1 cellular context compared by ENCODE assay signal in the genomic region with DNA sequence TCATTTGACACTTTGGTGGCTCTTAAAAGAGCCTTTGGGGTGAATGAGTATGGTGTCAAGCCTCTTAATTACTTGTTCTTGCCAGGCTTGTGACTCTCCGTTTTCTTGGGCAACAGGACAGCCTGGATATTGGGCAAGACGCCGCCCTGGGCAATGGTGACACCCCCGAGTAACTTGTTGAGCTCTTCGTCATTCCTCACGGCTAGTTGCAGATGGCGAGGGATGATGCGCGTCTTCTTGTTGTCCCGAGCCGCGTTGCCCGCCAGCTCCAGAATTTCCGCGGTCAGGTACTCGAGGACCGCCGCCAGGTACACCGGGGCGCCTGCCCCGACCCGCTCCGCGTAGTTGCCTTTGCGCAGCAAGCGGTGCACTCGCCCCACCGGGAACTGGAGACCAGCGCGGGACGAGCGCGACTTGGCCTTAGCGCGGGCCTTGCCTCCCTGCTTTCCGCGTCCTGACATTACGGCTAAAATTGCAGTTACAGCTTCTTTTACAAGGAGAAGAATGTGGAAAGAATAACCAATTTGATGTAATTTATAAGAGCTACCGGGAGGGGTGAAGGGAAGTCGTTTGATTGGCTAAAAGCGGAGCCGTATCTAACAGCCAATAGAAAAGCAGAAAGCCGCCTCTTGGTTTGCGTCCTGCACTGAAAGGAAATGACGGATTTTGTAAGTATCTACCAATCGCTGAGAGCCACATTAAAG.
A peak's percentile ranks its signal among the peaks of the same experiment; 100 is the strongest.
TF ChIP-seq lines count a peak whose summit lies in the region.

No MANE protein-coding gene starts in this region.

TF ChIP-seq in WTC11, 78 proteins besides CTCF, POLR2A, EP300 and RAD21 (continued from another document and continues in another):
- TF ChIP-seq, protein P1, sequence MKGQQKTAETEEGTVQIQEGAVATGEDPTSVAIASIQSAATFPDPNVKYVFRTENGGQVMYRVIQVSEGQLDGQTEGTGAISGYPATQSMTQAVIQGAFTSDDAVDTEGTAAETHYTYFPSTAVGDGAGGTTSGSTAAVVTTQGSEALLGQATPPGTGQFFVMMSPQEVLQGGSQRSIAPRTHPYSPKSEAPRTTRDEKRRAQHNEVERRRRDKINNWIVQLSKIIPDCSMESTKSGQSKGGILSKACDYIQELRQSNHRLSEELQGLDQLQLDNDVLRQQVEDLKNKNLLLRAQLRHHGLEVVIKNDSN (CRISPR knock-in tag; IDR thresholded peaks at IDR 0.05), result peak; percentile 46; the same call in 1 of the 2 replicates
- TF ChIP-seq, protein P2, sequence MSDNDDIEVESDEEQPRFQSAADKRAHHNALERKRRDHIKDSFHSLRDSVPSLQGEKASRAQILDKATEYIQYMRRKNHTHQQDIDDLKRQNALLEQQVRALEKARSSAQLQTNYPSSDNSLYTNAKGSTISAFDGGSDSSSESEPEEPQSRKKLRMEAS (CRISPR knock-in tag; IDR thresholded peaks at IDR 0.05), result no peak; the same call in 1 of the 2 replicates
- TF ChIP-seq ZNF138 (CRISPR knock-in tag; conservative IDR thresholded peaks at IDR 0.05), result no peak
- no peak for TF ChIP-seq CREB1 (CRISPR knock-in tag; IDR thresholded peaks at IDR 0.05)
- TF ChIP-seq, protein P3, sequence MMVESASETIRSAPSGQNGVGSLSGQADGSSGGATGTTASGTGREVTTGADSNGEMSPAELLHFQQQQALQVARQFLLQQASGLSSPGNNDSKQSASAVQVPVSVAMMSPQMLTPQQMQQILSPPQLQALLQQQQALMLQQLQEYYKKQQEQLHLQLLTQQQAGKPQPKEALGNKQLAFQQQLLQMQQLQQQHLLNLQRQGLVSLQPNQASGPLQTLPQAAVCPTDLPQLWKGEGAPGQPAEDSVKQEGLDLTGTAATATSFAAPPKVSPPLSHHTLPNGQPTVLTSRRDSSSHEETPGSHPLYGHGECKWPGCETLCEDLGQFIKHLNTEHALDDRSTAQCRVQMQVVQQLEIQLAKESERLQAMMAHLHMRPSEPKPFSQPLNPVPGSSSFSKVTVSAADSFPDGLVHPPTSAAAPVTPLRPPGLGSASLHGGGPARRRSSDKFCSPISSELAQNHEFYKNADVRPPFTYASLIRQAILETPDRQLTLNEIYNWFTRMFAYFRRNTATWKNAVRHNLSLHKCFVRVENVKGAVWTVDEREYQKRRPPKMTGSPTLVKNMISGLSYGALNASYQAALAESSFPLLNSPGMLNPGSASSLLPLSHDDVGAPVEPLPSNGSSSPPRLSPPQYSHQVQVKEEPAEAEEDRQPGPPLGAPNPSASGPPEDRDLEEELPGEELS (CRISPR knock-in tag; IDR thresholded peaks at IDR 0.05), result 0 out of 2 replicates have a peak, but pooled peaks have one; percentile 67
- TF ChIP-seq FOXP1 (CRISPR knock-in tag; IDR thresholded peaks at IDR 0.05; ENCODE audit: borderline replicate concordance), result peak; percentile 63
- TF ChIP-seq NR3C1 (CRISPR knock-in tag; conservative IDR thresholded peaks at IDR 0.05; ENCODE audit: low read depth), result no peak
- TF ChIP-seq, protein P4, sequence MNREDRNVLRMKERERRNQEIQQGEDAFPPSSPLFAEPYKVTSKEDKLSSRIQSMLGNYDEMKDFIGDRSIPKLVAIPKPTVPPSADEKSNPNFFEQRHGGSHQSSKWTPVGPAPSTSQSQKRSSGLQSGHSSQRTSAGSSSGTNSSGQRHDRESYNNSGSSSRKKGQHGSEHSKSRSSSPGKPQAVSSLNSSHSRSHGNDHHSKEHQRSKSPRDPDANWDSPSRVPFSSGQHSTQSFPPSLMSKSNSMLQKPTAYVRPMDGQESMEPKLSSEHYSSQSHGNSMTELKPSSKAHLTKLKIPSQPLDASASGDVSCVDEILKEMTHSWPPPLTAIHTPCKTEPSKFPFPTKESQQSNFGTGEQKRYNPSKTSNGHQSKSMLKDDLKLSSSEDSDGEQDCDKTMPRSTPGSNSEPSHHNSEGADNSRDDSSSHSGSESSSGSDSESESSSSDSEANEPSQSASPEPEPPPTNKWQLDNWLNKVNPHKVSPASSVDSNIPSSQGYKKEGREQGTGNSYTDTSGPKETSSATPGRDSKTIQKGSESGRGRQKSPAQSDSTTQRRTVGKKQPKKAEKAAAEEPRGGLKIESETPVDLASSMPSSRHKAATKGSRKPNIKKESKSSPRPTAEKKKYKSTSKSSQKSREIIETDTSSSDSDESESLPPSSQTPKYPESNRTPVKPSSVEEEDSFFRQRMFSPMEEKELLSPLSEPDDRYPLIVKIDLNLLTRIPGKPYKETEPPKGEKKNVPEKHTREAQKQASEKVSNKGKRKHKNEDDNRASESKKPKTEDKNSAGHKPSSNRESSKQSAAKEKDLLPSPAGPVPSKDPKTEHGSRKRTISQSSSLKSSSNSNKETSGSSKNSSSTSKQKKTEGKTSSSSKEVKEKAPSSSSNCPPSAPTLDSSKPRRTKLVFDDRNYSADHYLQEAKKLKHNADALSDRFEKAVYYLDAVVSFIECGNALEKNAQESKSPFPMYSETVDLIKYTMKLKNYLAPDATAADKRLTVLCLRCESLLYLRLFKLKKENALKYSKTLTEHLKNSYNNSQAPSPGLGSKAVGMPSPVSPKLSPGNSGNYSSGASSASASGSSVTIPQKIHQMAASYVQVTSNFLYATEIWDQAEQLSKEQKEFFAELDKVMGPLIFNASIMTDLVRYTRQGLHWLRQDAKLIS (CRISPR knock-in tag; IDR thresholded peaks at IDR 0.05; ENCODE audit: borderline replicate concordance), result peak; percentile 82
- no peak for TF ChIP-seq MXD4 (CRISPR knock-in tag; IDR thresholded peaks at IDR 0.05; ENCODE audit: borderline replicate concordance)
- no peak for TF ChIP-seq ZNF396 (CRISPR knock-in tag; IDR thresholded peaks at IDR 0.05; ENCODE audit: borderline replicate concordance)
- TF ChIP-seq, protein P5, sequence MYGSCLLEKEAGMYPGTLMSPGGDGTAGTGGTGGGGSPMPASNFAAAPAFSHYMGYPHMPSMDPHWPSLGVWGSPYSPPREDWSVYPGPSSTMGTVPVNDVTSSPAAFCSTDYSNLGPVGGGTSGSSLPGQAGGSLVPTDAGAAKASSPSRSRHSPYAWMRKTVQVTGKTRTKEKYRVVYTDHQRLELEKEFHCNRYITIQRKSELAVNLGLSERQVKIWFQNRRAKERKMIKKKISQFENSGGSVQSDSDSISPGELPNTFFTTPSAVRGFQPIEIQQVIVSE (CRISPR knock-in tag; IDR thresholded peaks at IDR 0.05; ENCODE audit: borderline replicate concordance), result peak; percentile 83; the same call in 1 of the 2 replicates
- TF ChIP-seq JUN (CRISPR knock-in tag; IDR thresholded peaks at IDR 0.05), result peak; percentile 65; the same call in 1 of the 2 replicates
- peak; percentile 5; the same call in 1 of the 2 replicates for TF ChIP-seq ESRRA (CRISPR knock-in tag; IDR thresholded peaks at IDR 0.05; ENCODE audit: borderline replicate concordance)
- TF ChIP-seq, protein P6, sequence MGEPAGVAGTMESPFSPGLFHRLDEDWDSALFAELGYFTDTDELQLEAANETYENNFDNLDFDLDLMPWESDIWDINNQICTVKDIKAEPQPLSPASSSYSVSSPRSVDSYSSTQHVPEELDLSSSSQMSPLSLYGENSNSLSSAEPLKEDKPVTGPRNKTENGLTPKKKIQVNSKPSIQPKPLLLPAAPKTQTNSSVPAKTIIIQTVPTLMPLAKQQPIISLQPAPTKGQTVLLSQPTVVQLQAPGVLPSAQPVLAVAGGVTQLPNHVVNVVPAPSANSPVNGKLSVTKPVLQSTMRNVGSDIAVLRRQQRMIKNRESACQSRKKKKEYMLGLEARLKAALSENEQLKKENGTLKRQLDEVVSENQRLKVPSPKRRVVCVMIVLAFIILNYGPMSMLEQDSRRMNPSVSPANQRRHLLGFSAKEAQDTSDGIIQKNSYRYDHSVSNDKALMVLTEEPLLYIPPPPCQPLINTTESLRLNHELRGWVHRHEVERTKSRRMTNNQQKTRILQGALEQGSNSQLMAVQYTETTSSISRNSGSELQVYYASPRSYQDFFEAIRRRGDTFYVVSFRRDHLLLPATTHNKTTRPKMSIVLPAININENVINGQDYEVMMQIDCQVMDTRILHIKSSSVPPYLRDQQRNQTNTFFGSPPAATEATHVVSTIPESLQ (CRISPR knock-in tag; IDR thresholded peaks at IDR 0.05), result no peak
- TF ChIP-seq NFYB (CRISPR knock-in tag; conservative IDR thresholded peaks at IDR 0.05; ENCODE audit: low read depth), result peak; percentile 73
- no peak for TF ChIP-seq TEAD4 (CRISPR knock-in tag; IDR thresholded peaks at IDR 0.05)
- no peak for TF ChIP-seq GRHL2 (CRISPR knock-in tag; IDR thresholded peaks at IDR 0.05; ENCODE audit: insufficient replicate concordance, severe bottlenecking)
- TF ChIP-seq SMAD4 (CRISPR knock-in tag; IDR thresholded peaks at IDR 0.05), result 0 out of 2 replicates have a peak, but pooled peaks have one; percentile 13
- TF ChIP-seq, protein P7, sequence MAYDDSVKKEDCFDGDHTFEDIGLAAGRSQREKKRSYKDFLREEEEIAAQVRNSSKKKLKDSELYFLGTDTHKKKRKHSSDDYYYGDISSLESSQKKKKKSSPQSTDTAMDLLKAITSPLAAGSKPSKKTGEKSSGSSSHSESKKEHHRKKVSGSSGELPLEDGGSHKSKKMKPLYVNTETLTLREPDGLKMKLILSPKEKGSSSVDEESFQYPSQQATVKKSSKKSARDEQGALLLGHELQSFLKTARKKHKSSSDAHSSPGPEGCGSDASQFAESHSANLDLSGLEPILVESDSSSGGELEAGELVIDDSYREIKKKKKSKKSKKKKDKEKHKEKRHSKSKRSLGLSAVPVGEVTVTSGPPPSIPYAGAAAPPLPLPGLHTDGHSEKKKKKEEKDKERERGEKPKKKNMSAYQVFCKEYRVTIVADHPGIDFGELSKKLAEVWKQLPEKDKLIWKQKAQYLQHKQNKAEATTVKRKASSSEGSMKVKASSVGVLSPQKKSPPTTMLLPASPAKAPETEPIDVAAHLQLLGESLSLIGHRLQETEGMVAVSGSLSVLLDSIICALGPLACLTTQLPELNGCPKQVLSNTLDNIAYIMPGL (CRISPR knock-in tag; IDR thresholded peaks at IDR 0.05), result peak; percentile 83
- peak; percentile 38 for TF ChIP-seq SP1 (CRISPR knock-in tag; conservative IDR thresholded peaks at IDR 0.05)
- TF ChIP-seq, protein P8, sequence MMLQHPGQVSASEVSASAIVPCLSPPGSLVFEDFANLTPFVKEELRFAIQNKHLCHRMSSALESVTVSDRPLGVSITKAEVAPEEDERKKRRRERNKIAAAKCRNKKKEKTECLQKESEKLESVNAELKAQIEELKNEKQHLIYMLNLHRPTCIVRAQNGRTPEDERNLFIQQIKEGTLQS (CRISPR knock-in tag; conservative IDR thresholded peaks at IDR 0.05), result no peak
- TF ChIP-seq, protein P9, sequence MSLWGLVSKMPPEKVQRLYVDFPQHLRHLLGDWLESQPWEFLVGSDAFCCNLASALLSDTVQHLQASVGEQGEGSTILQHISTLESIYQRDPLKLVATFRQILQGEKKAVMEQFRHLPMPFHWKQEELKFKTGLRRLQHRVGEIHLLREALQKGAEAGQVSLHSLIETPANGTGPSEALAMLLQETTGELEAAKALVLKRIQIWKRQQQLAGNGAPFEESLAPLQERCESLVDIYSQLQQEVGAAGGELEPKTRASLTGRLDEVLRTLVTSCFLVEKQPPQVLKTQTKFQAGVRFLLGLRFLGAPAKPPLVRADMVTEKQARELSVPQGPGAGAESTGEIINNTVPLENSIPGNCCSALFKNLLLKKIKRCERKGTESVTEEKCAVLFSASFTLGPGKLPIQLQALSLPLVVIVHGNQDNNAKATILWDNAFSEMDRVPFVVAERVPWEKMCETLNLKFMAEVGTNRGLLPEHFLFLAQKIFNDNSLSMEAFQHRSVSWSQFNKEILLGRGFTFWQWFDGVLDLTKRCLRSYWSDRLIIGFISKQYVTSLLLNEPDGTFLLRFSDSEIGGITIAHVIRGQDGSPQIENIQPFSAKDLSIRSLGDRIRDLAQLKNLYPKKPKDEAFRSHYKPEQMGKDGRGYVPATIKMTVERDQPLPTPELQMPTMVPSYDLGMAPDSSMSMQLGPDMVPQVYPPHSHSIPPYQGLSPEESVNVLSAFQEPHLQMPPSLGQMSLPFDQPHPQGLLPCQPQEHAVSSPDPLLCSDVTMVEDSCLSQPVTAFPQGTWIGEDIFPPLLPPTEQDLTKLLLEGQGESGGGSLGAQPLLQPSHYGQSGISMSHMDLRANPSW (CRISPR knock-in tag; conservative IDR thresholded peaks at IDR 0.05; ENCODE audit: low read depth), result no peak
- no peak; the same call in 1 of the 2 replicates for TF ChIP-seq OVOL2 (CRISPR knock-in tag; IDR thresholded peaks at IDR 0.05; ENCODE audit: borderline replicate concordance)
- TF ChIP-seq, protein P10, sequence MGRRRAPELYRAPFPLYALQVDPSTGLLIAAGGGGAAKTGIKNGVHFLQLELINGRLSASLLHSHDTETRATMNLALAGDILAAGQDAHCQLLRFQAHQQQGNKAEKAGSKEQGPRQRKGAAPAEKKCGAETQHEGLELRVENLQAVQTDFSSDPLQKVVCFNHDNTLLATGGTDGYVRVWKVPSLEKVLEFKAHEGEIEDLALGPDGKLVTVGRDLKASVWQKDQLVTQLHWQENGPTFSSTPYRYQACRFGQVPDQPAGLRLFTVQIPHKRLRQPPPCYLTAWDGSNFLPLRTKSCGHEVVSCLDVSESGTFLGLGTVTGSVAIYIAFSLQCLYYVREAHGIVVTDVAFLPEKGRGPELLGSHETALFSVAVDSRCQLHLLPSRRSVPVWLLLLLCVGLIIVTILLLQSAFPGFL (CRISPR knock-in tag; IDR thresholded peaks at IDR 0.05; ENCODE audit: borderline replicate concordance), result no peak
- no peak for TF ChIP-seq GTF2I (CRISPR knock-in tag; conservative IDR thresholded peaks at IDR 0.05)
- no peak for TF ChIP-seq NFE2L1 (CRISPR knock-in tag; IDR thresholded peaks at IDR 0.05)
- TF ChIP-seq, protein P11, sequence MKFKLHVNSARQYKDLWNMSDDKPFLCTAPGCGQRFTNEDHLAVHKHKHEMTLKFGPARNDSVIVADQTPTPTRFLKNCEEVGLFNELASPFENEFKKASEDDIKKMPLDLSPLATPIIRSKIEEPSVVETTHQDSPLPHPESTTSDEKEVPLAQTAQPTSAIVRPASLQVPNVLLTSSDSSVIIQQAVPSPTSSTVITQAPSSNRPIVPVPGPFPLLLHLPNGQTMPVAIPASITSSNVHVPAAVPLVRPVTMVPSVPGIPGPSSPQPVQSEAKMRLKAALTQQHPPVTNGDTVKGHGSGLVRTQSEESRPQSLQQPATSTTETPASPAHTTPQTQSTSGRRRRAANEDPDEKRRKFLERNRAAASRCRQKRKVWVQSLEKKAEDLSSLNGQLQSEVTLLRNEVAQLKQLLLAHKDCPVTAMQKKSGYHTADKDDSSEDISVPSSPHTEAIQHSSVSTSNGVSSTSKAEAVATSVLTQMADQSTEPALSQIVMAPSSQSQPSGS (CRISPR knock-in tag; IDR thresholded peaks at IDR 0.05; ENCODE audit: borderline replicate concordance, low read depth), result no peak; the same call in 1 of the 2 replicates
- TF ChIP-seq CREM (CRISPR knock-in tag; IDR thresholded peaks at IDR 0.05), result 0 out of 2 replicates have a peak, but pooled peaks have one; percentile 54
- no peak for TF ChIP-seq ZNF121 (CRISPR knock-in tag; IDR thresholded peaks at IDR 0.05)
- no peak for TF ChIP-seq ZNF263 (CRISPR knock-in tag; IDR thresholded peaks at IDR 0.05; ENCODE audit: low read depth)
